1 cellular context compared by ENCODE assay signal in the genomic region with DNA sequence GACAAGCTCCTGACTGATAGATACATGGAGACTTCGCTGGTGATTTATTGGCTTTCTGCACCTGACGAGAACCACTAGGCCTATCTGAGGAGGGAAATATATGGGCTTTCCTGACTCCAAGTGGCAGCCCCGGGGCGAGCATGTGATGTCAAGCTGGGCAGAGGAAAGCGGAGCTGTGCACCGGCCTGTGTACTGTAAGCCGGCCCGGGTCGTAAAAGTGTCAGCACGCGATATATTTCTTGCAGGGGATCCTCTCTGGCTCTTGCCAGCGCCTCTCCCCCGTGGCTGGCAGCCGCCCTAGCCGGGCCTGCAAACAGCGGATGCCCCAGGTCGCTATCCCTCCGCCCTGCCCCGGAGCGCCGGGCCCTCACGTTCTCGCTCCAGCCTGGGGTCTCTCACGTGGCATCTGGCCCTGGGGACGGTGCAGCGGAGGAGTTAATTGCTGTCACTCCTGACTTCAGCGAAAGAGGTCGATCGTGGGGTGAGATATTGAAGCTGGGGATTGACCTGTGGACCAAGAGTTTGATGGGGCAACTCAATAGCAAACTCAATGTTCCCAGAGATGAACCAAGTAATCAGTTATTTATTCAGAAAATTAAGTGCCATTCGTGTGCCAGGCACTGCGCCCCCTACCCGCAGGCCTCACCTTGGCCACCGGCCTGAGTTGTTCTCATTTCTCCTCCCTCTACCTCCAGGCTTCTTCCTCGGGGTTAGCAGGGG.
TF ChIP-seq lines count a peak whose summit lies in the region.

No MANE protein-coding gene starts in this region.

TF ChIP-seq in HepG2, 621 proteins besides CTCF, POLR2A, EP300 and RAD21 (continued from another document and continues in another):
- TF ChIP-seq, protein P1, sequence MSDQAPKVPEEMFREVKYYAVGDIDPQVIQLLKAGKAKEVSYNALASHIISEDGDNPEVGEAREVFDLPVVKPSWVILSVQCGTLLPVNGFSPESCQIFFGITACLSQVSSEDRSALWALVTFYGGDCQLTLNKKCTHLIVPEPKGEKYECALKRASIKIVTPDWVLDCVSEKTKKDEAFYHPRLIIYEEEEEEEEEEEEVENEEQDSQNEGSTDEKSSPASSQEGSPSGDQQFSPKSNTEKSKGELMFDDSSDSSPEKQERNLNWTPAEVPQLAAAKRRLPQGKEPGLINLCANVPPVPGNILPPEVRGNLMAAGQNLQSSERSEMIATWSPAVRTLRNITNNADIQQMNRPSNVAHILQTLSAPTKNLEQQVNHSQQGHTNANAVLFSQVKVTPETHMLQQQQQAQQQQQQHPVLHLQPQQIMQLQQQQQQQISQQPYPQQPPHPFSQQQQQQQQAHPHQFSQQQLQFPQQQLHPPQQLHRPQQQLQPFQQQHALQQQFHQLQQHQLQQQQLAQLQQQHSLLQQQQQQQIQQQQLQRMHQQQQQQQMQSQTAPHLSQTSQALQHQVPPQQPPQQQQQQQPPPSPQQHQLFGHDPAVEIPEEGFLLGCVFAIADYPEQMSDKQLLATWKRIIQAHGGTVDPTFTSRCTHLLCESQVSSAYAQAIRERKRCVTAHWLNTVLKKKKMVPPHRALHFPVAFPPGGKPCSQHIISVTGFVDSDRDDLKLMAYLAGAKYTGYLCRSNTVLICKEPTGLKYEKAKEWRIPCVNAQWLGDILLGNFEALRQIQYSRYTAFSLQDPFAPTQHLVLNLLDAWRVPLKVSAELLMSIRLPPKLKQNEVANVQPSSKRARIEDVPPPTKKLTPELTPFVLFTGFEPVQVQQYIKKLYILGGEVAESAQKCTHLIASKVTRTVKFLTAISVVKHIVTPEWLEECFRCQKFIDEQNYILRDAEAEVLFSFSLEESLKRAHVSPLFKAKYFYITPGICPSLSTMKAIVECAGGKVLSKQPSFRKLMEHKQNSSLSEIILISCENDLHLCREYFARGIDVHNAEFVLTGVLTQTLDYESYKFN (CRISPR knock-in tag; conservative IDR thresholded peaks at IDR 0.05), result 0 out of 2 replicates have a peak, but pooled peaks have one; percentile 44
- TF ChIP-seq, protein P2, sequence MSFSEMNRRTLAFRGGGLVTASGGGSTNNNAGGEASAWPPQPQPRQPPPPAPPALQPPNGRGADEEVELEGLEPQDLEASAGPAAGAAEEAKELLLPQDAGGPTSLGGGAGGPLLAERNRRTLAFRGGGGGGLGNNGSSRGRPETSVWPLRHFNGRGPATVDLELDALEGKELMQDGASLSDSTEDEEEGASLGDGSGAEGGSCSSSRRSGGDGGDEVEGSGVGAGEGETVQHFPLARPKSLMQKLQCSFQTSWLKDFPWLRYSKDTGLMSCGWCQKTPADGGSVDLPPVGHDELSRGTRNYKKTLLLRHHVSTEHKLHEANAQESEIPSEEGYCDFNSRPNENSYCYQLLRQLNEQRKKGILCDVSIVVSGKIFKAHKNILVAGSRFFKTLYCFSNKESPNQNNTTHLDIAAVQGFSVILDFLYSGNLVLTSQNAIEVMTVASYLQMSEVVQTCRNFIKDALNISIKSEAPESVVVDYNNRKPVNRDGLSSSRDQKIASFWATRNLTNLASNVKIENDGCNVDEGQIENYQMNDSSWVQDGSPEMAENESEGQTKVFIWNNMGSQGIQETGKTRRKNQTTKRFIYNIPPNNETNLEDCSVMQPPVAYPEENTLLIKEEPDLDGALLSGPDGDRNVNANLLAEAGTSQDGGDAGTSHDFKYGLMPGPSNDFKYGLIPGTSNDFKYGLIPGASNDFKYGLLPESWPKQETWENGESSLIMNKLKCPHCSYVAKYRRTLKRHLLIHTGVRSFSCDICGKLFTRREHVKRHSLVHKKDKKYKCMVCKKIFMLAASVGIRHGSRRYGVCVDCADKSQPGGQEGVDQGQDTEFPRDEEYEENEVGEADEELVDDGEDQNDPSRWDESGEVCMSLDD (CRISPR knock-in tag; IDR thresholded peaks at IDR 0.05; ENCODE audit: borderline replicate concordance), result no peak
- TF ChIP-seq AKAP8 (CRISPR knock-in tag; IDR thresholded peaks at IDR 0.05) (peak; percentile 29; the same call in 1 of the 2 replicates), RARA (CRISPR knock-in tag; IDR thresholded peaks at IDR 0.05) (no peak), GABPA (IDR thresholded peaks at IDR 0.05; ENCODE audit: low read depth, low read length) (no peak), GABPA (CRISPR knock-in tag; IDR thresholded peaks at IDR 0.05; ENCODE audit: low read depth) (no peak), RFXANK (CRISPR knock-in tag; IDR thresholded peaks at IDR 0.05) (no peak), ZNF230 (CRISPR knock-in tag; IDR thresholded peaks at IDR 0.05) (no peak), ZNF205 (CRISPR knock-in tag; IDR thresholded peaks at IDR 0.05) (no peak), ZNF614 (CRISPR knock-in tag; IDR thresholded peaks at IDR 0.05; ENCODE audit: borderline replicate concordance) (no peak), ELF3 (CRISPR knock-in tag; IDR thresholded peaks at IDR 0.05) (no peak), ZNF367 (CRISPR knock-in tag; IDR thresholded peaks at IDR 0.05; ENCODE audit: borderline replicate concordance) (no peak), ZNF569 (CRISPR knock-in tag; IDR thresholded peaks at IDR 0.05; ENCODE audit: borderline replicate concordance) (no peak), ARID2 (CRISPR knock-in tag; IDR thresholded peaks at IDR 0.05; ENCODE audit: borderline replicate concordance) (no peak), SP5 (CRISPR knock-in tag; IDR thresholded peaks at IDR 0.05; ENCODE audit: borderline replicate concordance, low read depth) (no peak), ZNF558 (CRISPR knock-in tag; IDR thresholded peaks at IDR 0.05; ENCODE audit: borderline replicate concordance) (no peak), ZNF468 (CRISPR knock-in tag; IDR thresholded peaks at IDR 0.05) (no peak), STAT5B (CRISPR knock-in tag; IDR thresholded peaks at IDR 0.05) (no peak), MZF1 (CRISPR knock-in tag; IDR thresholded peaks at IDR 0.05; ENCODE audit: borderline replicate concordance) (no peak), JUN (CRISPR knock-in tag; IDR thresholded peaks at IDR 0.05) (no peak), ATAD3A (CRISPR knock-in tag; IDR thresholded peaks at IDR 0.05) (no peak), IKZF4 (CRISPR knock-in tag; IDR thresholded peaks at IDR 0.05; ENCODE audit: borderline replicate concordance, low read depth, not compliant biosample characterization) (peak; percentile 54), KLF15 (CRISPR knock-in tag; IDR thresholded peaks at IDR 0.05; ENCODE audit: borderline replicate concordance) (no peak), SPEN (CRISPR knock-in tag; IDR thresholded peaks at IDR 0.05; ENCODE audit: low read depth) (no peak; the same call in 1 of the 2 replicates), TAF15 (IDR thresholded peaks at IDR 0.05; ENCODE audit: low read depth, low read length, poor library complexity, severe bottlenecking) (no peak), DR1 (CRISPR knock-in tag; IDR thresholded peaks at IDR 0.05) (no peak), SP2 (CRISPR knock-in tag; IDR thresholded peaks at IDR 0.05) (no peak), HMGA1 (CRISPR knock-in tag; conservative IDR thresholded peaks at IDR 0.05) (no peak)
- TF ChIP-seq, protein P3, sequence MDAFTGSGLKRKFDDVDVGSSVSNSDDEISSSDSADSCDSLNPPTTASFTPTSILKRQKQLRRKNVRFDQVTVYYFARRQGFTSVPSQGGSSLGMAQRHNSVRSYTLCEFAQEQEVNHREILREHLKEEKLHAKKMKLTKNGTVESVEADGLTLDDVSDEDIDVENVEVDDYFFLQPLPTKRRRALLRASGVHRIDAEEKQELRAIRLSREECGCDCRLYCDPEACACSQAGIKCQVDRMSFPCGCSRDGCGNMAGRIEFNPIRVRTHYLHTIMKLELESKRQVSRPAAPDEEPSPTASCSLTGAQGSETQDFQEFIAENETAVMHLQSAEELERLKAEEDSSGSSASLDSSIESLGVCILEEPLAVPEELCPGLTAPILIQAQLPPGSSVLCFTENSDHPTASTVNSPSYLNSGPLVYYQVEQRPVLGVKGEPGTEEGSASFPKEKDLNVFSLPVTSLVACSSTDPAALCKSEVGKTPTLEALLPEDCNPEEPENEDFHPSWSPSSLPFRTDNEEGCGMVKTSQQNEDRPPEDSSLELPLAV (CRISPR knock-in tag; conservative IDR thresholded peaks at IDR 0.05; ENCODE audit: low read depth), result no peak
- TF ChIP-seq, protein P4, sequence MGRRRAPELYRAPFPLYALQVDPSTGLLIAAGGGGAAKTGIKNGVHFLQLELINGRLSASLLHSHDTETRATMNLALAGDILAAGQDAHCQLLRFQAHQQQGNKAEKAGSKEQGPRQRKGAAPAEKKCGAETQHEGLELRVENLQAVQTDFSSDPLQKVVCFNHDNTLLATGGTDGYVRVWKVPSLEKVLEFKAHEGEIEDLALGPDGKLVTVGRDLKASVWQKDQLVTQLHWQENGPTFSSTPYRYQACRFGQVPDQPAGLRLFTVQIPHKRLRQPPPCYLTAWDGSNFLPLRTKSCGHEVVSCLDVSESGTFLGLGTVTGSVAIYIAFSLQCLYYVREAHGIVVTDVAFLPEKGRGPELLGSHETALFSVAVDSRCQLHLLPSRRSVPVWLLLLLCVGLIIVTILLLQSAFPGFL (CRISPR knock-in tag; IDR thresholded peaks at IDR 0.05), result no peak
- TF ChIP-seq, protein P5, sequence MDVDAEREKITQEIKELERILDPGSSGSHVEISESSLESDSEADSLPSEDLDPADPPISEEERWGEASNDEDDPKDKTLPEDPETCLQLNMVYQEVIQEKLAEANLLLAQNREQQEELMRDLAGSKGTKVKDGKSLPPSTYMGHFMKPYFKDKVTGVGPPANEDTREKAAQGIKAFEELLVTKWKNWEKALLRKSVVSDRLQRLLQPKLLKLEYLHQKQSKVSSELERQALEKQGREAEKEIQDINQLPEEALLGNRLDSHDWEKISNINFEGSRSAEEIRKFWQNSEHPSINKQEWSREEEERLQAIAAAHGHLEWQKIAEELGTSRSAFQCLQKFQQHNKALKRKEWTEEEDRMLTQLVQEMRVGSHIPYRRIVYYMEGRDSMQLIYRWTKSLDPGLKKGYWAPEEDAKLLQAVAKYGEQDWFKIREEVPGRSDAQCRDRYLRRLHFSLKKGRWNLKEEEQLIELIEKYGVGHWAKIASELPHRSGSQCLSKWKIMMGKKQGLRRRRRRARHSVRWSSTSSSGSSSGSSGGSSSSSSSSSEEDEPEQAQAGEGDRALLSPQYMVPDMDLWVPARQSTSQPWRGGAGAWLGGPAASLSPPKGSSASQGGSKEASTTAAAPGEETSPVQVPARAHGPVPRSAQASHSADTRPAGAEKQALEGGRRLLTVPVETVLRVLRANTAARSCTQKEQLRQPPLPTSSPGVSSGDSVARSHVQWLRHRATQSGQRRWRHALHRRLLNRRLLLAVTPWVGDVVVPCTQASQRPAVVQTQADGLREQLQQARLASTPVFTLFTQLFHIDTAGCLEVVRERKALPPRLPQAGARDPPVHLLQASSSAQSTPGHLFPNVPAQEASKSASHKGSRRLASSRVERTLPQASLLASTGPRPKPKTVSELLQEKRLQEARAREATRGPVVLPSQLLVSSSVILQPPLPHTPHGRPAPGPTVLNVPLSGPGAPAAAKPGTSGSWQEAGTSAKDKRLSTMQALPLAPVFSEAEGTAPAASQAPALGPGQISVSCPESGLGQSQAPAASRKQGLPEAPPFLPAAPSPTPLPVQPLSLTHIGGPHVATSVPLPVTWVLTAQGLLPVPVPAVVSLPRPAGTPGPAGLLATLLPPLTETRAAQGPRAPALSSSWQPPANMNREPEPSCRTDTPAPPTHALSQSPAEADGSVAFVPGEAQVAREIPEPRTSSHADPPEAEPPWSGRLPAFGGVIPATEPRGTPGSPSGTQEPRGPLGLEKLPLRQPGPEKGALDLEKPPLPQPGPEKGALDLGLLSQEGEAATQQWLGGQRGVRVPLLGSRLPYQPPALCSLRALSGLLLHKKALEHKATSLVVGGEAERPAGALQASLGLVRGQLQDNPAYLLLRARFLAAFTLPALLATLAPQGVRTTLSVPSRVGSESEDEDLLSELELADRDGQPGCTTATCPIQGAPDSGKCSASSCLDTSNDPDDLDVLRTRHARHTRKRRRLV (CRISPR knock-in tag; IDR thresholded peaks at IDR 0.05), result 0 out of 2 replicates have a peak, but pooled peaks have one; percentile 42
- TF ChIP-seq, protein P6, sequence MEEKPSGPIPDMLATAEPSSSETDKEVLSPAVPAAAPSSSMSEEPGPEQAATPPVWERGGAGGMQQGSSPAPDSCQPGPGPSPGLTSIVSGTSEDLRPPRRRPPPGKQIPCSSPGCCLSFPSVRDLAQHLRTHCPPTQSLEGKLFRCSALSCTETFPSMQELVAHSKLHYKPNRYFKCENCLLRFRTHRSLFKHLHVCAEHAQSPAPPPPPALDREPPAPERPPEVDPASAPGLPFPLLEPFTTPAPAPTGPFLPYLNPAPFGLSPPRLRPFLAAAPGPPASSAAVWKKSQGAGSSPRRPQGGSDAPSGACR (CRISPR knock-in tag; IDR thresholded peaks at IDR 0.05), result 0 out of 2 replicates have a peak, but pooled peaks have one; percentile 41
- TF ChIP-seq, protein P7, sequence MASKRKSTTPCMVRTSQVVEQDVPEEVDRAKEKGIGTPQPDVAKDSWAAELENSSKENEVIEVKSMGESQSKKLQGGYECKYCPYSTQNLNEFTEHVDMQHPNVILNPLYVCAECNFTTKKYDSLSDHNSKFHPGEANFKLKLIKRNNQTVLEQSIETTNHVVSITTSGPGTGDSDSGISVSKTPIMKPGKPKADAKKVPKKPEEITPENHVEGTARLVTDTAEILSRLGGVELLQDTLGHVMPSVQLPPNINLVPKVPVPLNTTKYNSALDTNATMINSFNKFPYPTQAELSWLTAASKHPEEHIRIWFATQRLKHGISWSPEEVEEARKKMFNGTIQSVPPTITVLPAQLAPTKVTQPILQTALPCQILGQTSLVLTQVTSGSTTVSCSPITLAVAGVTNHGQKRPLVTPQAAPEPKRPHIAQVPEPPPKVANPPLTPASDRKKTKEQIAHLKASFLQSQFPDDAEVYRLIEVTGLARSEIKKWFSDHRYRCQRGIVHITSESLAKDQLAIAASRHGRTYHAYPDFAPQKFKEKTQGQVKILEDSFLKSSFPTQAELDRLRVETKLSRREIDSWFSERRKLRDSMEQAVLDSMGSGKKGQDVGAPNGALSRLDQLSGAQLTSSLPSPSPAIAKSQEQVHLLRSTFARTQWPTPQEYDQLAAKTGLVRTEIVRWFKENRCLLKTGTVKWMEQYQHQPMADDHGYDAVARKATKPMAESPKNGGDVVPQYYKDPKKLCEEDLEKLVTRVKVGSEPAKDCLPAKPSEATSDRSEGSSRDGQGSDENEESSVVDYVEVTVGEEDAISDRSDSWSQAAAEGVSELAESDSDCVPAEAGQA (IDR thresholded peaks at IDR 0.05; ENCODE audit: low read depth), result no peak
- TF ChIP-seq, protein P7 (CRISPR knock-in tag; IDR thresholded peaks at IDR 0.05; ENCODE audit: borderline replicate concordance), result no peak
